In the genomic region with DNA sequence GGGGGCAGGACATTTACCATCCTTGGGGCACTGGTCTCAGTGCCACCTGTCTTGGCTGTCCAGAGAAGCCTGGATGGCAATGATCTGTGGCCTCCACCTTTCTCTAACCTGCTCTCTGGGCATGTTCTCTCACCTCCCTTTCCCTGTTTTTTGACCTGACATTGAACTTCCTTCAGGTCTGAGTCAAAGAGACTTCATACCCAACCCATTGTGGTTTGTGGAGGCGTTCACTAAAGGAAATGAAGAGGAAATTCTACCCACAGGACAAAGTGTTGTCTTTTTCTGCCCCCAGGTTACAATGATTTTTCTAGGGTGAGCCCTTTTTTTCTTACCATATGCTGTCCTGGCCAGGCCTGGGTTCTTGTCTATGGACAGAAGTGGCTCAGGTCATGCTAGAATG, we compare ENCODE assay signal across 1 cellular context.
TF ChIP-seq lines count a peak whose summit lies in the region.

No MANE protein-coding gene starts in this region.

TF ChIP-seq in GM12878, 131 proteins besides CTCF, POLR2A, EP300 and RAD21:
- TF ChIP-seq RUNX3 (IDR thresholded peaks at IDR 0.05; ENCODE audit: low read length) (peak; percentile 36), YY1 (IDR thresholded peaks at IDR 0.05; ENCODE audit: low read depth, low read length) (no peak)
- TF ChIP-seq, protein P1, sequence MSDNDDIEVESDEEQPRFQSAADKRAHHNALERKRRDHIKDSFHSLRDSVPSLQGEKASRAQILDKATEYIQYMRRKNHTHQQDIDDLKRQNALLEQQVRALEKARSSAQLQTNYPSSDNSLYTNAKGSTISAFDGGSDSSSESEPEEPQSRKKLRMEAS (IDR thresholded peaks at IDR 0.05; ENCODE audit: low read depth, low read length) = no peak
